Comparison of ENCODE assay signal across 1 cellular context in the genomic region with DNA sequence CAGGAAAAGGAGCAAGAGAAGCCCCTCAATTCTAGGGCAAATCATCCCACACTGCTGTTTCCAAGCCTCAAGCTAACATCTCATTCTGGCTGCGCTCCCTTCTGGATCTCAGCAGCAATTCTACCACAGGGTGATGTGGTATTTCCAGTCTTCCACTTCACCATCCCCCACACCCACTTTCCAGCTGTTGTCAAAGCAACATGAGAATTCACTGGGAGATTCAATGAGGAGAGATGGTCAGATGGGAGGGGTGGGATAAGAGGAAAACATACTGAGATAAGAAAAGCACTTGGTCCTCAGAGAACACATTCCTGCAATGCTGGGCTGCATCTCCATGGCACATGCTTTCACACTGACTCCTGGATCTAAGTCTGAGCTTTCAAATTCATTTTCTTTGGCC.
TF ChIP-seq lines count a peak whose summit lies in the region.

No MANE protein-coding gene starts in this region.

TF ChIP-seq in HepG2, 621 proteins besides CTCF, POLR2A, EP300 and RAD21:
- TF ChIP-seq SMC3 (IDR thresholded peaks at IDR 0.05; ENCODE audit: low read length) (no peak), GABPA (IDR thresholded peaks at IDR 0.05; ENCODE audit: low read depth, low read length) (no peak), GABPA (CRISPR knock-in tag; IDR thresholded peaks at IDR 0.05; ENCODE audit: low read depth) (no peak), ZNF441 (CRISPR knock-in tag; IDR thresholded peaks at IDR 0.05; ENCODE audit: borderline replicate concordance) (no peak), XRCC5 (optimal IDR thresholded peaks at IDR 0.05; ENCODE audit: low read length) (no peak), HOXA7 (CRISPR knock-in tag; IDR thresholded peaks at IDR 0.05) (no peak), PHB2 (IDR thresholded peaks at IDR 0.05; ENCODE audit: partially characterized antibody) (no peak), CREB1 (IDR thresholded peaks at IDR 0.05) (no peak), CREB1 (CRISPR knock-in tag; IDR thresholded peaks at IDR 0.05) (no peak), KDM2A (CRISPR knock-in tag; IDR thresholded peaks at IDR 0.05; ENCODE audit: borderline replicate concordance, low read depth) (no peak)
